ENCODE assay signal across 16 cellular contexts in the genomic region with DNA sequence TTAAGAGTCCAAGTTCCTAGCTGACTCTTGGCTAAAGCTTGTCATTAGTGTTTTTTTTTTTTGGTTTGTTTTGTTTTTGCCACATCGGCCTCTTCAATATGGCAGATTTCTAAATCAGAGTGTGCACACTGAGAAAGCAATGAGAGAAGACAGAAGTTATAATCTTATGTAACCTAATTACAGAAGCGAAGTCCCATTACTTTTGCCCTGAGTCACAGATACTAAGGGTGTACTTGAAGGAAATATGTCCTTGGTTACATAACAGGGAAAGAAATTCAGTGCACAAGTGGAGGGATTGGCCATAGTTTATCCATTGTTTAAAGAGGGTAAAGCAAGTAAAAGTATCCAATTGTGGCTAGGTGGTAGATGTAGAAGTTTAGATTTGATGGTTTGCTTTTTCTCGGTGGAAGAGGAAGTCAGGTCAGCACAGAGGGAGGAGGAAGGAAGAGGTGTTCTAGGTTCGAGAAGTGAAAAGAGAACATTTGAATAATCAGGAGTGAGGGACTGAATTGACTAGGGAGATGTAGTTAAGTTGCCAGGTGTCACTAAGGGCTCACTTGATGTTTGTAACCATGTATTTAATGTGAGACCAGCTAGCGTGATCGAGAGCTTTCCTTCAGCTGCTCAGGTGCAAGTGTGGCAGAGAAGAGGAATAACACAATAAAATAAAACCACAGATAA. TPM values are rescaled to one million over a fixed set of nuclear protein-coding genes. Genes with fewer than 3 reads are reported as not detected.
DNase-seq lines count a peak whose midpoint lies in the region; ATAC-seq and TF ChIP-seq lines count a peak whose summit lies in the region.
"Had no signal": no experiment of that assay in that cellular context is flagged by ENCODE, and none has a peak within 500 bp of the region (broad histone marks: within the 10 kb centered on the region; RNA-seq: fewer than 3 reads in every experiment).

No MANE protein-coding gene starts in this region.

- in situ Hi-C loops in GM13977 (cut with MboI; ENCODE audit: low pct_unique_long_range_greater_than_20kb, low sequenced_read_pairs, unreplicated experiment): no loop called here
- in situ Hi-C loops in gastrocnemius medialis (cut with MboI; ENCODE audit: low sequenced_read_pairs in 4 of 4): no loop called here

- H3K27ac ChIP-seq in gastrocnemius medialis: no peak overlapping the region
- H3K27ac ChIP-seq in right cardiac atrium (ENCODE audit: low read length): no peak overlapping the region
- H3K27ac ChIP-seq: esophagus muscularis mucosa, thyroid gland had no signal

- H3K4me1 ChIP-seq in gastrocnemius medialis: no peaks in the 10 kb centered on the region
- H3K4me1 ChIP-seq in right cardiac atrium (ENCODE audit: control insufficient read depth, insufficient read depth, low read length): no peaks in the 10 kb centered on the region
- H3K4me1 ChIP-seq: Peyer's patch, thyroid gland had no signal

- DNase-seq in GM13977 (ENCODE audit: low spot score) (peak; percentile 30), activated B cell treated with CpG ODN at 0.5 μM for 24 hours (no peak), MCF 10A (ENCODE audit: unreplicated experiment) (no peak), gastrocnemius medialis (no peak), right cardiac atrium (no peak)
- DNase-seq in activated CD4-positive, alpha-beta T cell treated with anti-CD3 and anti-CD28 coated beads, Interleukin-2, amount 50 U/mL, for 1 hour: no peak
- DNase-seq: activated CD4-positive, alpha-beta T cell treated with anti-CD3 and anti-CD28 coated beads for 36 hours; amygdala; COR-L47; H9; NCI-H1105 treated with DMSO at 0.1 percent for 48 hours; Peyer's patch; thyroid gland had no signal

- ATAC-seq in GM19463 (IDR thresholded peaks at IDR 0.05; ENCODE audit: unreplicated experiment) (peak; percentile 89), HG03045 (IDR thresholded peaks at IDR 0.05; ENCODE audit: unreplicated experiment) (peak; percentile 70), activated B cell treated with CpG ODN at 0.5 μM for 24 hours (ENCODE audit: low read depth) (peak; percentile 92), gastrocnemius medialis (no peak), right cardiac atrium (no peak)
- ATAC-seq: activated CD4-positive, alpha-beta T cell treated with anti-CD3 and anti-CD28 coated beads for 36 hours had no signal

- H3K9me3 ChIP-seq in gastrocnemius medialis (no peaks in the 10 kb centered on the region), right cardiac atrium (ENCODE audit: control insufficient read depth, low read length) (no peaks in the 10 kb centered on the region)
- H3K9me3 ChIP-seq: Peyer's patch, thyroid gland had no signal

- H3K4me3 ChIP-seq in gastrocnemius medialis (no peak overlapping the region), right cardiac atrium (ENCODE audit: low read length) (no peak overlapping the region)
- H3K4me3 ChIP-seq: esophagus muscularis mucosa, Peyer's patch, thyroid gland had no signal

- H3K4me3 Mint-ChIP-seq in activated B cell treated with CpG ODN at 0.5 μM for 24 hours (peak overlapping the region; percentile 42), MCF 10A (ENCODE audit: unreplicated experiment) (no peak overlapping the region)
- H3K4me3 Mint-ChIP-seq: activated CD4-positive, alpha-beta T cell treated with anti-CD3 and anti-CD28 coated beads for 36 hours; H9 had no signal

- H3K36me3 ChIP-seq in gastrocnemius medialis: no peaks in the 10 kb centered on the region
- H3K36me3 ChIP-seq: thyroid gland had no signal

- no peak for TF ChIP-seq POLR2A in gastrocnemius medialis (IDR thresholded peaks at IDR 0.05)

- TF ChIP-seq CTCF in GM13977 (IDR thresholded peaks at IDR 0.05; ENCODE audit: extremely low read depth, insufficient read depth, missing control alignments): no peak
- no peak for TF ChIP-seq CTCF in activated B cell treated with CpG ODN at 0.5 μM for 24 hours (IDR thresholded peaks at IDR 0.05)
- no peak for TF ChIP-seq CTCF in MCF 10A (IDR thresholded peaks at IDR 0.05; ENCODE audit: unreplicated experiment)
- no peak for TF ChIP-seq CTCF in gastrocnemius medialis (IDR thresholded peaks at IDR 0.05 in 4 of 5, conservative IDR thresholded peaks at IDR 0.05 in 1 of 5)

- H3K27ac Mint-ChIP-seq in activated B cell treated with CpG ODN at 0.5 μM for 24 hours (peak overlapping the region; percentile 73), MCF 10A (ENCODE audit: low read depth, unreplicated experiment) (no peak overlapping the region)
- H3K27ac Mint-ChIP-seq: activated CD4-positive, alpha-beta T cell treated with anti-CD3 and anti-CD28 coated beads for 36 hours; H9 had no signal

- peaks cover 50% of the 10 kb centered on the region for H3K4me1 Mint-ChIP-seq in activated B cell treated with CpG ODN at 0.5 μM for 24 hours
- H3K4me1 Mint-ChIP-seq in MCF 10A (ENCODE audit: insufficient read depth, unreplicated experiment): peaks cover 24% of the 10 kb centered on the region

- H3K27me3 Mint-ChIP-seq in activated B cell treated with CpG ODN at 0.5 μM for 24 hours: no peaks in the 10 kb centered on the region
- H3K27me3 Mint-ChIP-seq in MCF 10A (ENCODE audit: insufficient read depth, unreplicated experiment): no peaks in the 10 kb centered on the region
- H3K27me3 Mint-ChIP-seq: activated CD4-positive, alpha-beta T cell treated with anti-CD3 and anti-CD28 coated beads for 36 hours had no signal

- intact Hi-C loops in activated B cell treated with CpG ODN at 0.5 μM for 24 hours (cut with micrococcal nuclease): loop anchor here (1.0 kb wide), 1 partner anchor 12 kb away; the partner anchor contains the start of gene GTF2F2
- intact Hi-C loops in MCF 10A (cut with micrococcal nuclease): no loop called here
- intact Hi-C loops in gastrocnemius medialis (cut with DNase I; ENCODE audit: low total_unique reads): no loop called here
- intact Hi-C loops in right cardiac atrium (cut with DNase I): no loop called here

- no TSS peak for BruUV-seq in MCF 10A (replicated peaks; lab: Mats Ljungman, UMichigan)

- H3K9me3 Mint-ChIP-seq in activated B cell treated with CpG ODN at 0.5 μM for 24 hours (no peaks in the 10 kb centered on the region), MCF 10A (ENCODE audit: unreplicated experiment) (peaks cover 12% of the 10 kb centered on the region)

- H3K36me3 Mint-ChIP-seq in activated B cell treated with CpG ODN at 0.5 μM for 24 hours (ENCODE audit: low read depth) (peaks cover 2% of the 10 kb centered on the region), MCF 10A (ENCODE audit: insufficient read depth, unreplicated experiment) (no peaks in the 10 kb centered on the region)

- WGBS in right cardiac atrium: 87% methylated on average over 6 of the region's 6 CpGs

- POLR2A ChIA-PET in activated B cell treated with CpG ODN at 0.5 μM for 24 hours (lab: Charles Lee) (no interaction called here), MCF 10A (lab: Yijun Ruan, JAX) (interaction anchor here (0.6 kb wide), 1 partner anchor 19 kb away, joined by 3 read pairs; no protein-coding TSS in a partner anchor)

- CTCF ChIA-PET in activated B cell treated with CpG ODN at 0.5 μM for 24 hours (lab: Charles Lee) (no interaction called here), MCF 10A (lab: Yijun Ruan, JAX) (no interaction called here)

- H3K27me3 ChIP-seq in gastrocnemius medialis (no peaks in the 10 kb centered on the region), right cardiac atrium (ENCODE audit: control insufficient read depth, insufficient read depth) (no peaks in the 10 kb centered on the region)
- H3K27me3 ChIP-seq: esophagus muscularis mucosa, Peyer's patch, thyroid gland had no signal

RNA-seq across cellular contexts. Expression of gene GTF2F2, which starts 12.2 kb away (rescaled TPM):
- 19.4 and 19.8 TPM in 2 replicates for total RNA-seq in activated B cell treated with CpG ODN at 0.5 μM for 24 hours
- total RNA-seq in MCF 10A (2022): 41.2 and 47.4 TPM in 2 replicates
- total RNA-seq in gastrocnemius medialis: 10 to 100 TPM; 11.5 to 16.9 (median 13.3) TPM
- 10 to 100 TPM; 13.6 to 18.1 (median 16.2) TPM for total RNA-seq in right cardiac atrium
- polyA plus RNA-seq in right cardiac atrium: 19.8 TPM

Comparison
In these comparisons a context has a peak if more than half of its experiments do, and no peak if none do; other contexts are left out.
1. ATAC-seq: peak in GM19463 (single experiment), HG03045 (single experiment) and activated B cell treated with CpG ODN at 0.5 μM for 24 hours (single experiment); none in gastrocnemius medialis (0 of 2) and right cardiac atrium (0 of 2).